In the genomic region with DNA sequence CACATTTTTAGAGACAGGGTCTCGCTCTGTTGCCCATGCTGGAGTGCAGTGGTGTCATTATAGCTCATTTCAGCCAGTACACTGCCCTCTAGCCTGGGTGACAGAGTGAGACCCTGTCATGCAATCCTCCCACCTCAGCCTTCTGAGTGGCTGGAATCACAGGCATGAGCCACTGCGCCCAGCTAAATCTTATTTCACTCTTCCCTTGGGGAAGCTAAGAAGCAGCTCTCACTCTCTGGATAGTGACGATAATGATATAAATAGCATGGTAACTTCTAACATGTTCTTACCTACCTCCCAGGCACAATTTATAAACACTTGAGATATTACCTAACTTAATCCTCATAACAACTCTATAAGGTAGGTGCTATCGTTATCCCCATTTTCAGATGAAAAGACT, we compare ENCODE assay signal across 28 cellular contexts. TPM values are rescaled to one million over a fixed set of nuclear protein-coding genes. Genes with fewer than 3 reads are reported as not detected.
"Had no signal": no experiment of that assay in that cellular context is flagged by ENCODE, and none has a peak within 500 bp of the region (broad histone marks: within the 10 kb centered on the region; RNA-seq: fewer than 3 reads in every experiment).

No MANE protein-coding gene starts in this region.

- H3K36me3 Mint-ChIP-seq: IgD-negative memory B cell had no signal

- ATAC-seq: K562, Right ventricle myocardium inferior, SK-N-SH treated with all-trans-retinoic acid at 6 μM for 48 hours had no signal

- H3K27me3 Mint-ChIP-seq: IgD-negative memory B cell had no signal

- H3K9me3 ChIP-seq: Peyer's patch, SJCRH30 had no signal

- H3K27ac Mint-ChIP-seq: IgD-negative memory B cell had no signal

- H3K9me3 Mint-ChIP-seq: IgD-negative memory B cell had no signal

- H3K4me1 ChIP-seq: Peyer's patch, SJCRH30 had no signal

- DNase-seq: Kasumi-1, MM.1S, NCI-H1048, NCI-H1105, NCI-H1417, NCI-H1436 treated with DMSO at 0.1 percent for 48 hours, NCI-H1694, NCI-H187 treated with DMSO at 0.1 percent for 48 hours, NCI-H2029 treated with DMSO at 0.1 percent for 48 hours, NCI-H2227 treated with DMSO at 0.1 percent for 48 hours, NCI-H524, NCI-H69, NCI-H774, OCI-M1, PC-9, Peyer's patch, SHP77 treated with DMSO at 0.1 percent for 48 hours, SJCRH30 had no signal

- H3K36me3 ChIP-seq: Peyer's patch had no signal

- FAIRE-seq: HTR-8/SVneo, K562 had no signal

- H3K27ac ChIP-seq: HL-60, KMS-11, PC-9, Peyer's patch, SJCRH30 had no signal

- H3K27me3 ChIP-seq: Peyer's patch, SJCRH30 had no signal

- H3K4me3 Mint-ChIP-seq: IgD-negative memory B cell had no signal

- H3K4me3 ChIP-seq: K562, PC-9, Peyer's patch, SJCRH30 had no signal

RNA-seq across cellular contexts. Expression of a gene that starts 24.9 kb away (rescaled TPM):
- polyA plus RNA-seq: IgD-negative memory B cell had no signal

RNA-seq across cellular contexts. Expression of a gene that starts 32.1 kb away (rescaled TPM):
- total RNA-seq: K562, M059J, NCI-H460, PC-9, Peyer's patch, Right ventricle myocardium inferior, RPMI7951, SJCRH30 had no signal
- polyA plus RNA-seq: K562 had no signal
